Comparison of ENCODE assay signal across 30 cellular contexts in the genomic region with DNA sequence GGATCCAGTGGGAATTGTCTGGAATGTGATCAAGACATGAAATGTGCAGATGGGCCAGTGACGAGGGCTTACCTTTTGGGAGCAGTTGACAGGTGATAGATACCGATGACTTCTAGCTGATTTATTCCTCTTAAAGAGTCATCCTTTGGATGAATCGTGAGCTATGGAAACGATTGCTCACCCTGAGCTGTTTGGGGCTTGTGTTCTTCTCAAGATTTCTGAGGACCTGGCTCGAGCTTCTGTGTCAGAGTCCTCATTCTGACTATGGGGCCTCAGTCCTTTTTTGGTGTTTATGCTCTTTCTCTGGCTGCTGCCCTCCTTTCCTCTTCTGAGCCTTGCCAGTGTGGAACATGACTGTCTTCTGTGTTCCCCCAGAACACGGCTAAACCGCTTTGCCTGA. TPM values are rescaled to one million over a fixed set of nuclear protein-coding genes. Genes with fewer than 3 reads are reported as not detected.
DNase-seq lines count a peak whose midpoint lies in the region; ATAC-seq, FAIRE-seq and TF ChIP-seq lines count a peak whose summit lies in the region.
"Had no signal": no experiment of that assay in that cellular context is flagged by ENCODE, and none has a peak within 500 bp of the region (broad histone marks: within the 10 kb centered on the region; RNA-seq: fewer than 3 reads in every experiment).

No MANE protein-coding gene starts in this region.

- WGBS in GM12878 (ENCODE audit: insufficient coverage, insufficient replicate concordance, low lambda C conversion rate, missing lambda C conversion rate): 97% methylated on average over 7 of the region's 7 CpGs
- WGBS in esophagus muscularis mucosa: 90% methylated on average over 7 of the region's 7 CpGs

- SMC1A ChIA-PET in GM12878 (lab: Charles Lee; ENCODE audit: uncharacterized antibody, unreplicated experiment): interaction anchor here (1.0 to 5.2 kb wide), 8 partner anchors 11 to 299 kb away, joined by 3 to 44 read pairs (median 14); partner anchors contain the start of gene AMPD3

- H3K4me2 ChIP-seq in GM12878 (ENCODE audit: control insufficient read depth, insufficient read depth): peak overlapping the region; percentile 59
- H3K4me2 ChIP-seq: SK-N-SH had no signal

- POLR2A ChIA-PET in GM12878 (lab: Charles Lee): interaction anchor here (3.7 to 3.9 kb wide), 2 partner anchors 10 to 14 kb away, joined by 19 to 21 read pairs; no protein-coding TSS in a partner anchor

- no peaks in the 10 kb centered on the region for H3K36me3 ChIP-seq in GM12878 (ENCODE audit: control insufficient read depth in 2 of 2, insufficient read depth in 2 of 2, low read length in 1 of 2)
- H3K36me3 ChIP-seq in esophagus muscularis mucosa: no peaks in the 10 kb centered on the region
- H3K36me3 ChIP-seq: adrenal gland, breast epithelium, right lobe of liver, tibial nerve had no signal

- no peak overlapping the region for H3K9ac ChIP-seq in GM12878 (ENCODE audit: control insufficient read depth, insufficient read depth, low read length)
- H3K9ac ChIP-seq: parathyroid adenoma, SK-N-SH had no signal

- H3K27ac ChIP-seq in GM12878 (ENCODE audit: control insufficient read depth, insufficient read depth) (no peak overlapping the region), esophagus muscularis mucosa (replicated peaks in 1 of 4) (no peak overlapping the region)
- H3K27ac ChIP-seq: adrenal gland, breast epithelium, parathyroid adenoma, right lobe of liver, tibial nerve had no signal

- H3K27me3 ChIP-seq in GM12878 (replicated peaks in 1 of 2; ENCODE audit: control insufficient read depth in 2 of 2, insufficient read depth in 2 of 2, low read length in 1 of 2) (peaks cover 0 to 3% of the 10 kb centered on the region in 2 experiments; a peak in 1 of 4 replicates), esophagus muscularis mucosa (no peaks in the 10 kb centered on the region)
- H3K27me3 ChIP-seq: adrenal gland, breast epithelium, right lobe of liver, tibial nerve had no signal

- H3K9me3 ChIP-seq in GM12878 (replicated peaks; ENCODE audit: control insufficient read depth, insufficient read depth, low read length): no peaks in the 10 kb centered on the region
- H3K9me3 ChIP-seq in esophagus muscularis mucosa: no peaks in the 10 kb centered on the region
- H3K9me3 ChIP-seq: adrenal gland, breast epithelium, right lobe of liver, SK-N-SH, tibial nerve had no signal

- CTCF ChIA-PET in activated naive CD4-positive, alpha-beta T cell treated with anti-CD3 and anti-CD28 coated beads, Interleukin-2, amount 10 ng/mL, durations not matched to agents 7 days and 5 days (lab: Charles Lee): interaction anchor here (0.8 to 1.3 kb wide), 2 partner anchors 30 to 213 kb away, joined by 3 to 5 read pairs; no protein-coding TSS in a partner anchor
- CTCF ChIA-PET in GM12878 (lab: Yijun Ruan, JAX): interaction anchor here (0.7 to 9.0 kb wide), 5 partner anchors 11 to 79 kb away, joined by 3 to 69 read pairs (median 8); partner anchors contain the start of gene AMPD3

- H3K79me2 ChIP-seq in GM12878 (ENCODE audit: control insufficient read depth, insufficient read depth, low read length): no peaks in the 10 kb centered on the region
- H3K79me2 ChIP-seq: parathyroid adenoma had no signal

- no peak for ATAC-seq in GM12878
- ATAC-seq: CD8-positive, alpha-beta T cell; left lobe of liver; right lobe of liver had no signal

- peaks cover 18% of the 10 kb centered on the region for H3K4me1 ChIP-seq in GM12878 (ENCODE audit: control insufficient read depth, insufficient read depth, low read length)
- H3K4me1 ChIP-seq in esophagus muscularis mucosa: no peaks in the 10 kb centered on the region
- H3K4me1 ChIP-seq: adrenal gland, breast epithelium, parathyroid adenoma, right lobe of liver, tibial nerve had no signal

- peaks cover 34% of the 10 kb centered on the region for H3K4me1 Mint-ChIP-seq in activated naive CD4-positive, alpha-beta T cell treated with anti-CD3 and anti-CD28 coated beads, Interleukin-2, amount 50 U/mL, for 24 hours
- H3K4me1 Mint-ChIP-seq in activated naive CD4-positive, alpha-beta T cell treated with anti-CD3 and anti-CD28 coated beads, Interleukin-2, amount 10 ng/mL, durations not matched to agents 7 days and 5 days: peaks cover 54% of the 10 kb centered on the region
- H3K4me1 Mint-ChIP-seq in stimulated activated naive CD8-positive, alpha-beta T cell treated with anti-CD3 and anti-CD28 coated beads, Interleukin-15, Interleukin-2, amounts not matched to agents 100 ng/mL and 50 ng/mL, for 24 hours (ENCODE audit: low read depth): peaks cover 57% of the 10 kb centered on the region
- H3K4me1 Mint-ChIP-seq: nephron had no signal

- RAD21 ChIA-PET in GM12878 (lab: Charles Lee; ENCODE audit: unreplicated experiment): interaction anchor here (1.4 to 5.9 kb wide), 4 partner anchors 11 to 97 kb away, joined by 4 to 51 read pairs (median 10); partner anchors contain the start of gene AMPD3

- no peaks in the 10 kb centered on the region for H3K36me3 Mint-ChIP-seq in activated naive CD4-positive, alpha-beta T cell treated with anti-CD3 and anti-CD28 coated beads, Interleukin-2, amount 50 U/mL, for 24 hours
- H3K36me3 Mint-ChIP-seq in activated naive CD4-positive, alpha-beta T cell treated with anti-CD3 and anti-CD28 coated beads, Interleukin-2, amount 10 ng/mL, durations not matched to agents 7 days and 5 days: no peaks in the 10 kb centered on the region
- H3K36me3 Mint-ChIP-seq in stimulated activated naive CD8-positive, alpha-beta T cell treated with anti-CD3 and anti-CD28 coated beads, Interleukin-15, Interleukin-2, amounts not matched to agents 100 ng/mL and 50 ng/mL, for 24 hours (ENCODE audit: low read depth): no peaks in the 10 kb centered on the region
- H3K36me3 Mint-ChIP-seq: CD8-positive, alpha-beta T cell had no signal

- in situ Hi-C loops in GM12878 (cut with MboI): no loop called here

- intact Hi-C loops in GM12878 (cut with micrococcal nuclease; ENCODE audit: unreplicated experiment): no loop called here
- intact Hi-C loops in esophagus muscularis mucosa (cut with DNase I): no loop called here

- TF ChIP-seq EP300 in GM12878 (IDR thresholded peaks at IDR 0.05; ENCODE audit: borderline replicate concordance in 1 of 2, control insufficient read depth in 1 of 2, low read depth in 2 of 2, low read length in 2 of 2) (no peak), esophagus muscularis mucosa (IDR thresholded peaks at IDR 0.05) (no peak)

- H3K27ac Mint-ChIP-seq in activated naive CD4-positive, alpha-beta T cell treated with anti-CD3 and anti-CD28 coated beads, Interleukin-2, amount 50 U/mL, for 24 hours: peak overlapping the region; percentile 42
- H3K27ac Mint-ChIP-seq in activated naive CD4-positive, alpha-beta T cell treated with anti-CD3 and anti-CD28 coated beads, Interleukin-2, amount 10 ng/mL, durations not matched to agents 7 days and 5 days: no peak overlapping the region
- H3K27ac Mint-ChIP-seq in stimulated activated naive CD8-positive, alpha-beta T cell treated with anti-CD3 and anti-CD28 coated beads, Interleukin-15, Interleukin-2, amounts not matched to agents 100 ng/mL and 50 ng/mL, for 24 hours: peak overlapping the region; percentile 89
- H3K27ac Mint-ChIP-seq: CD8-positive, alpha-beta T cell; nephron had no signal

- TF ChIP-seq CTCF in GM12878 (IDR thresholded peaks at IDR 0.05 in 2 of 3, conservative IDR thresholded peaks at IDR 0.05 in 1 of 3; ENCODE audit: control insufficient read depth in 2 of 3, extremely low read depth in 1 of 3, insufficient read depth in 1 of 3, low read depth in 3 of 3, low read length in 3 of 3) (no peak), esophagus muscularis mucosa (IDR thresholded peaks at IDR 0.05) (no peak)

- no TSS peak for BruUV-seq in GM12878 (replicated peaks; lab: Mats Ljungman, UMichigan)

- no peaks in the 10 kb centered on the region for H3K27me3 Mint-ChIP-seq in activated naive CD4-positive, alpha-beta T cell treated with anti-CD3 and anti-CD28 coated beads, Interleukin-2, amount 50 U/mL, for 24 hours
- H3K27me3 Mint-ChIP-seq in activated naive CD4-positive, alpha-beta T cell treated with anti-CD3 and anti-CD28 coated beads, Interleukin-2, amount 10 ng/mL, durations not matched to agents 7 days and 5 days: peaks cover 11% of the 10 kb centered on the region
- H3K27me3 Mint-ChIP-seq in stimulated activated naive CD8-positive, alpha-beta T cell treated with anti-CD3 and anti-CD28 coated beads, Interleukin-15, Interleukin-2, amounts not matched to agents 100 ng/mL and 50 ng/mL, for 24 hours: peaks cover 3% of the 10 kb centered on the region

- TF ChIP-seq RAD21 in GM12878 (IDR thresholded peaks at IDR 0.05; ENCODE audit: insufficient read depth, low read depth, low read length): no peak

- no peak for FAIRE-seq in GM12878 (lab: Jason Lieb, UNC)
- FAIRE-seq: endometrium had no signal

- H3K9me3 Mint-ChIP-seq in activated naive CD4-positive, alpha-beta T cell treated with anti-CD3 and anti-CD28 coated beads, Interleukin-2, amount 50 U/mL, for 24 hours: no peaks in the 10 kb centered on the region
- H3K9me3 Mint-ChIP-seq in activated naive CD4-positive, alpha-beta T cell treated with anti-CD3 and anti-CD28 coated beads, Interleukin-2, amount 10 ng/mL, durations not matched to agents 7 days and 5 days: no peaks in the 10 kb centered on the region
- H3K9me3 Mint-ChIP-seq in stimulated activated naive CD8-positive, alpha-beta T cell treated with anti-CD3 and anti-CD28 coated beads, Interleukin-15, Interleukin-2, amounts not matched to agents 100 ng/mL and 50 ng/mL, for 24 hours: no peaks in the 10 kb centered on the region
- H3K9me3 Mint-ChIP-seq: CD8-positive, alpha-beta T cell; nephron had no signal

- no peak for DNase-seq in activated naive CD4-positive, alpha-beta T cell treated with anti-CD3 and anti-CD28 coated beads, Interleukin-2, amount 10 ng/mL, durations not matched to agents 7 days and 5 days
- DNase-seq in MV-4-11 (lab: John Stamatoyannopoulos, UW): peak; percentile 5
- no peak for DNase-seq in GM12878 (ENCODE audit: low read depth, low spot score)
- DNase-seq in mesenteric fat pad (ENCODE audit: low spot score): no peak
- DNase-seq in esophagus muscularis mucosa (ENCODE audit: extremely low spot score): no peak
- DNase-seq: activated CD4-positive, alpha-beta T cell treated with anti-CD3 and anti-CD28 coated beads for 1 hour; adrenal gland; CD8-positive, alpha-beta T cell; cortex of kidney; DMS53; head of caudate nucleus; KG1; midbrain; NCI-H1092; NCI-H1930; NCI-H446 treated with DMSO at 0.1 percent for 48 hours; NK-92 treated with Interleukin-12 subunit alpha and Interleukin-12 subunit beta, amount 100 ng/mL, for 24 hours; right lobe of liver; RPMI8226; SK-N-SH; stimulated activated naive CD4-positive, alpha-beta T cell; T1000 had no signal

- H3K4me3 ChIP-seq in GM12878 (no peak overlapping the region), esophagus muscularis mucosa (no peak overlapping the region)
- H3K4me3 ChIP-seq: adrenal gland, breast epithelium, right lobe of liver, tibial nerve had no signal

- no peak overlapping the region for H3K4me3 Mint-ChIP-seq in activated naive CD4-positive, alpha-beta T cell treated with anti-CD3 and anti-CD28 coated beads, Interleukin-2, amount 50 U/mL, for 24 hours
- H3K4me3 Mint-ChIP-seq in activated naive CD4-positive, alpha-beta T cell treated with anti-CD3 and anti-CD28 coated beads, Interleukin-2, amount 10 ng/mL, durations not matched to agents 7 days and 5 days: no peak overlapping the region
- H3K4me3 Mint-ChIP-seq in stimulated activated naive CD8-positive, alpha-beta T cell treated with anti-CD3 and anti-CD28 coated beads, Interleukin-15, Interleukin-2, amounts not matched to agents 100 ng/mL and 50 ng/mL, for 24 hours: peak overlapping the region; percentile 40
- H3K4me3 Mint-ChIP-seq: CD8-positive, alpha-beta T cell; nephron had no signal

- no peaks in the 10 kb centered on the region for H4K20me1 ChIP-seq in GM12878 (ENCODE audit: control insufficient read depth, insufficient read depth)

- TF ChIP-seq POLR2A in GM12878 (IDR thresholded peaks at IDR 0.05; ENCODE audit: low read depth, low read length) (no peak), esophagus muscularis mucosa (IDR thresholded peaks at IDR 0.05; ENCODE audit: low read depth) (no peak)

- no peak overlapping the region for H2AFZ ChIP-seq in GM12878 (ENCODE audit: control insufficient read depth, low read depth, low read length)
- H2AFZ ChIP-seq: parathyroid adenoma had no signal

RNA-seq across cellular contexts. Expression of gene AMPD3, which starts 11.9 kb away (rescaled TPM):
- total RNA-seq in GM12878 (2013; cell fraction: nucleolus; rRNA removed): 55.0 and 61.5 TPM in 2 replicates
- total RNA-seq in GM12878 (2014; rRNA removed): 19.6 and 20.4 TPM in 2 replicates
- 11.3 TPM in 2 replicates for total RNA-seq in GM12878 (2014; rRNA removed; fragmentation: Illumina TruSeq; extraction: Trizol)
- total RNA-seq in GM12878 (2021): 24.3 and 28.6 TPM in 2 replicates
- 7.3 TPM for polyA plus RNA-seq in GM12878 (2011; ENCODE audit: low read depth)
- polyA plus RNA-seq in GM12878 (2011; rRNA removed): 24.3 and 27.0 TPM in 2 replicates
- polyA plus RNA-seq in GM12878 (2011; cell fraction: cytosol; rRNA removed): 24.5 and 25.8 TPM in 2 replicates
- polyA plus RNA-seq in GM12878 (2011; cell fraction: nucleus; rRNA removed): 52.4 and 66.3 TPM in 2 replicates
- 11.9 and 13.6 TPM in 2 replicates for polyA plus RNA-seq in GM12878 (2012)
- 18.2 and 21.9 TPM in 2 replicates for polyA plus RNA-seq in GM12878 (2014; fragmentation: Illumina TruSeq; extraction: Trizol)
- polyA plus RNA-seq in GM12878 (2014; fragmentation: Nextera tagmentation; extraction: Ambion mirVana): 1 to 10 TPM; 5.6 to 7.8 TPM
- 20.0 and 21.7 TPM in 2 replicates for polyA plus RNA-seq in GM12878 (2014; rRNA removed)
- polyA plus RNA-seq in GM12878 (2016; fragmentation: Nextera tagmentation; extraction: Ambion mirVana): 1 to 10 TPM; 6.6 to 7.2 TPM
- polyA minus RNA-seq in GM12878 (2011; rRNA and poly(A)+ RNA removed): 26.6 and 34.5 TPM in 2 replicates
- 9.4 and 11.4 TPM in 2 replicates for polyA minus RNA-seq in GM12878 (2011; cell fraction: cytosol; rRNA and poly(A)+ RNA removed)
- polyA minus RNA-seq in GM12878 (2011; cell fraction: nucleus; rRNA and poly(A)+ RNA removed): 30.8 and 38.7 TPM in 2 replicates
- total RNA-seq in mesenteric fat pad: 27.2 TPM
- 1 to 10 TPM; 3.8 to 7.5 (median 5.1) TPM for total RNA-seq in esophagus muscularis mucosa
